ENCODE assay signal across 8 cellular contexts in the genomic region with DNA sequence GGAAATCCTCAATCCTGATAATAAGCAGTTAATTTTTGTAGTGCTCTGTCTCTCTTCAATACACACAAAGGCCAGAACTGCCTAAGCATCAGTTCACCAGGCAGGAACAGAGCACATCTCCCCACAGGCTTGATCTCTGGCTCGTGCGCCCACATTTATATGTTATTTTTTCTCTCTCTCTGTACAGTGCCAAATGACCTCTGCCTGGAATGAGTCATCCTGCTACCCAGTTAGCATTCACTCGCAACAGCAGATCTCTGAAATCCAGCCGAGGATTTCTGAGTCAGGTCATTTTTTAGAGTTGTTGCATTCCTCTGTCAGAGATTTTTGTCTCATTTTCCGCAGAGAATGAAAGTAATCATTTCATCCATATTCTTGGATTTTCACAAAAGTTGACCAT.
DNase-seq lines count a peak whose midpoint lies in the region; ATAC-seq and TF ChIP-seq lines count a peak whose summit lies in the region.
"Had no signal": no experiment of that assay in that cellular context is flagged by ENCODE, and none has a peak within 500 bp of the region (broad histone marks: within the 10 kb centered on the region; RNA-seq: fewer than 3 reads in every experiment).

No MANE protein-coding gene starts in this region.

- intact Hi-C loops in lower lobe of right lung (cut with DNase I) (no loop called here), uterus (cut with DNase I; ENCODE audit: low total_unique reads) (no loop called here)

- no peaks in the 10 kb centered on the region for H3K9me3 ChIP-seq in lower lobe of right lung
- H3K9me3 ChIP-seq in uterus = no peaks in the 10 kb centered on the region

- no peak overlapping the region for H3K4me3 ChIP-seq in lower lobe of right lung
- H3K4me3 ChIP-seq in uterus = no peak overlapping the region

- H3K4me1 ChIP-seq in lower lobe of right lung = peaks cover 7% of the 10 kb centered on the region
- H3K4me1 ChIP-seq in uterus = peaks cover 4 to 6% of the 10 kb centered on the region in 2 donors

- DNase-seq in LoVo (ENCODE audit: low spot score) (peak; percentile 70), dedifferentiated amniotic fluid mesenchymal stem cell (ENCODE audit: extremely low spot score) (peak; percentile 94), lower lobe of right lung (no peak), uterus (peak; percentile 73 to 88)
- no peak for DNase-seq in activated CD4-positive, alpha-beta T cell treated with anti-CD3 and anti-CD28 coated beads for 1 hour
- DNase-seq: activated naive CD8-positive, alpha-beta T cell treated with anti-CD3 and anti-CD28 coated beads, Interleukin-2, amount 10 ng/mL, durations not matched to agents 7 days and 5 days had no signal

- H3K36me3 ChIP-seq in lower lobe of right lung = no peaks in the 10 kb centered on the region
- no peaks in the 10 kb centered on the region for H3K36me3 ChIP-seq in uterus

- H3K27ac ChIP-seq in lower lobe of right lung = no peak overlapping the region
- peak overlapping the region; percentile 75 to 82 for H3K27ac ChIP-seq in uterus

- no peak for TF ChIP-seq POLR2A in uterus (IDR thresholded peaks at IDR 0.05)

- TF ChIP-seq CTCF in lower lobe of right lung (IDR thresholded peaks at IDR 0.05) (no peak), uterus (IDR thresholded peaks at IDR 0.05) (no peak)

- no peaks in the 10 kb centered on the region for H3K27me3 ChIP-seq in lower lobe of right lung (ENCODE audit: low read depth)
- no peaks in the 10 kb centered on the region for H3K27me3 ChIP-seq in uterus

- ATAC-seq in lower lobe of right lung (peak; percentile 73 to 80), HG03097 (IDR thresholded peaks at IDR 0.05; ENCODE audit: low FRiP score, unreplicated experiment) (no peak), GM19397 (IDR thresholded peaks at IDR 0.05; ENCODE audit: unreplicated experiment) (no peak)

Comparison
In these comparisons a context has a peak if more than half of its experiments do, and no peak if none do; other contexts are left out.
1. DNase-seq: peak in LoVo (single experiment), dedifferentiated amniotic fluid mesenchymal stem cell (single experiment) and uterus (2 of 2); none in lower lobe of right lung (single experiment) and activated CD4-positive, alpha-beta T cell treated with anti-CD3 and anti-CD28 coated beads for 1 hour (single experiment).
2. ATAC-seq: peak in lower lobe of right lung (2 of 2); none in HG03097 (single experiment) and GM19397 (single experiment).